1 cellular context compared by ENCODE assay signal in the genomic region with DNA sequence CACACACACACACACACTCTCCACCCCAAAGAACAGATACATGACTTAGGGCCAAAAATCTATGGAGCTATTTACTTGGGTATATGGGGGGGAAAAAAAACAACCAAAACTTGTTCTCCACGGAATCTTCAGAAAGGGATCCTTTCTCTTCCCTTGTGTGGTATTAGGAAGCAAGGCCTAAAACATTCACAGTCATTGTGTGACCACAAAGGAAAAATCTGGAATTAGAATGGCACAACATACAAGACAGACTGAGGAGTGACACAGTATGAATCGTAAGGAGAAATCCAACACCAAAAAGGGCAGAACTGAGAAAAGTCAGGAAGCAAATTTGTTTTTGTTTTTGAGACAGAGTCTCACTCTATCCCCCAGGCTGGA.
TF ChIP-seq lines count a peak whose summit lies in the region.

No MANE protein-coding gene starts in this region.

TF ChIP-seq in GM23338, 12 proteins besides CTCF, POLR2A, EP300 and RAD21 (continued from another document):
- no peak for TF ChIP-seq ETS1 (IDR thresholded peaks at IDR 0.05)
